10 cellular contexts compared by ENCODE assay signal in genomic region chr7:43142703-43143102, GRCh38. TPM values are rescaled to one million over a fixed set of nuclear protein-coding genes. Genes with fewer than 3 reads are reported as not detected.
"Had no signal": no experiment of that assay in that cellular context is flagged by ENCODE, and none has a peak within 500 bp of the region (broad histone marks: within the 10 kb centered on the region; RNA-seq: fewer than 3 reads in every experiment).

No MANE protein-coding gene starts in this region.

- H2AFZ ChIP-seq: GM23248 had no signal

- H3K9me3 ChIP-seq: HAP-1 had no signal

- H3K36me3 ChIP-seq: HAP-1 had no signal

- H3K4me3 Mint-ChIP-seq: IgD-negative memory B cell had no signal

- ATAC-seq: HCT116, HepG2 had no signal

- H3K27ac Mint-ChIP-seq: IgD-negative memory B cell had no signal

- H3K4me3 ChIP-seq: GM23248, HAP-1 had no signal

- H3K27ac ChIP-seq: GM23248, HL-60, KMS-11 had no signal

- H3K4me2 ChIP-seq: KMS-11 had no signal

- DNase-seq: GM23248, GOT3, KBM-7 had no signal

- H3K4me1 ChIP-seq: HAP-1 had no signal

- H3K4me1 Mint-ChIP-seq: IgD-negative memory B cell had no signal

- H3K9me3 Mint-ChIP-seq: IgD-negative memory B cell had no signal

- FAIRE-seq: H54, HepG2 had no signal

- H3K9ac ChIP-seq: GM23248, KMS-11 had no signal

- H3K36me3 Mint-ChIP-seq: IgD-negative memory B cell had no signal

RNA-seq across cellular contexts. Expression of gene HECW1, which starts 30.3 kb away (rescaled TPM):
- total RNA-seq: HepG2 had no signal
- polyA plus RNA-seq: HepG2, IgD-negative memory B cell had no signal
